ENCODE assay signal across 1 cellular context in the genomic region with DNA sequence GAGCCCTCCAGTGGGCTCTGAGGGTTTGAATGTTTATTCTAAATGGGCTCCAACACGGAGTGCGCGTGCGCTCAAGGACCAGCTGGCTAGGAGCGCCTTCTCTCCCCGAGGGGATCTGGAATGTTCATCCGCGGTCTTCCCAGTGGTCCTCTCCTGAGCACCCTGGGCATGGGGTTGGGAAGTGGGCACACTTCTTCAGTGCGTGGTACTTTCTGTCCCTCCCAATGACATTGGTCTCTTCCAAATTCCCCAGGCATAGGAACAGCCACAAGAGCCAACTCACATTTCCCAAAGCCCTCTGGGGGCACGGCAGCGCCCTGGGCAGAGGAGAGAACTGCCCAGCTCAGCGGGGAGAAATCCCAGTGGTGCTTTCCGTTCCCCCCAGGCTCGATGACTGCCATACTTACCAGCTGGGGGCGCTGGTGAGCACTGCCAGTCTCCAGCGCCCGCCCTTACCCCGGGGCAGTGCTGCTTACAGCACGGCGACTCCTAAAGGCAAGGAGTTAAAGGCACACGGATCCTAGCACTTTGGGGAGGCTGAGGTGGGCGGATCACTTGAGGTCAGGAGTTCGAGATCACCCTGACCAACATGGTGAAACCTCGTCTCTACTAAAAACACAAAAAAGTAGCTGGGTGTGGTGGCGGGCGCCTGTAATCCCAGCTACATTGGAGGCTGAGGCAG.
TF ChIP-seq lines count a peak whose summit lies in the region.

No MANE protein-coding gene starts in this region.

TF ChIP-seq in K562, 482 proteins besides CTCF, POLR2A, EP300 and RAD21 (continued from another document and continues in another):
- TF ChIP-seq, protein P1, sequence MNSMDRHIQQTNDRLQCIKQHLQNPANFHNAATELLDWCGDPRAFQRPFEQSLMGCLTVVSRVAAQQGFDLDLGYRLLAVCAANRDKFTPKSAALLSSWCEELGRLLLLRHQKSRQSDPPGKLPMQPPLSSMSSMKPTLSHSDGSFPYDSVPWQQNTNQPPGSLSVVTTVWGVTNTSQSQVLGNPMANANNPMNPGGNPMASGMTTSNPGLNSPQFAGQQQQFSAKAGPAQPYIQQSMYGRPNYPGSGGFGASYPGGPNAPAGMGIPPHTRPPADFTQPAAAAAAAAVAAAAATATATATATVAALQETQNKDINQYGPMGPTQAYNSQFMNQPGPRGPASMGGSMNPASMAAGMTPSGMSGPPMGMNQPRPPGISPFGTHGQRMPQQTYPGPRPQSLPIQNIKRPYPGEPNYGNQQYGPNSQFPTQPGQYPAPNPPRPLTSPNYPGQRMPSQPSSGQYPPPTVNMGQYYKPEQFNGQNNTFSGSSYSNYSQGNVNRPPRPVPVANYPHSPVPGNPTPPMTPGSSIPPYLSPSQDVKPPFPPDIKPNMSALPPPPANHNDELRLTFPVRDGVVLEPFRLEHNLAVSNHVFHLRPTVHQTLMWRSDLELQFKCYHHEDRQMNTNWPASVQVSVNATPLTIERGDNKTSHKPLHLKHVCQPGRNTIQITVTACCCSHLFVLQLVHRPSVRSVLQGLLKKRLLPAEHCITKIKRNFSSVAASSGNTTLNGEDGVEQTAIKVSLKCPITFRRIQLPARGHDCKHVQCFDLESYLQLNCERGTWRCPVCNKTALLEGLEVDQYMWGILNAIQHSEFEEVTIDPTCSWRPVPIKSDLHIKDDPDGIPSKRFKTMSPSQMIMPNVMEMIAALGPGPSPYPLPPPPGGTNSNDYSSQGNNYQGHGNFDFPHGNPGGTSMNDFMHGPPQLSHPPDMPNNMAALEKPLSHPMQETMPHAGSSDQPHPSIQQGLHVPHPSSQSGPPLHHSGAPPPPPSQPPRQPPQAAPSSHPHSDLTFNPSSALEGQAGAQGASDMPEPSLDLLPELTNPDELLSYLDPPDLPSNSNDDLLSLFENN (IDR thresholded peaks at IDR 0.05; ENCODE audit: low read depth in 2 of 2, low read length in 2 of 2) = no peak
- TF ChIP-seq SREBF1 (IDR thresholded peaks at IDR 0.05; ENCODE audit: borderline replicate concordance, low read depth, low read length) (no peak), NR2F6 (CRISPR knock-in tag; IDR thresholded peaks at IDR 0.05) (no peak), HDAC8 (tag; IDR thresholded peaks at IDR 0.05) (no peak), ZNF57 (CRISPR knock-in tag; IDR thresholded peaks at IDR 0.05) (no peak), ZNF780A (CRISPR knock-in tag; IDR thresholded peaks at IDR 0.05) (no peak), NELFE (IDR thresholded peaks at IDR 0.05; ENCODE audit: insufficient read depth, insufficient read length) (no peak), TAF15 (IDR thresholded peaks at IDR 0.05; ENCODE audit: low read depth, low read length) (no peak), SMC3 (conservative IDR thresholded peaks at IDR 0.05; ENCODE audit: insufficient read depth, low read depth, low read length) (peak; percentile 52; the same call in 1 of the 2 replicates), SAFB2 (IDR thresholded peaks at IDR 0.05; ENCODE audit: borderline replicate concordance, low read depth, low read length, severe bottlenecking) (no peak), CBX2 (IDR thresholded peaks at IDR 0.05; ENCODE audit: insufficient read depth, low read length, poor library complexity, severe bottlenecking) (no peak), U2AF2 (optimal IDR thresholded peaks at IDR 0.05; ENCODE audit: low read depth, low read length) (no peak), NR1H2 (CRISPR knock-in tag; IDR thresholded peaks at IDR 0.05) (no peak), NR3C1 (CRISPR knock-in tag; IDR thresholded peaks at IDR 0.05) (no peak), DMBX1 (CRISPR knock-in tag; IDR thresholded peaks at IDR 0.05; ENCODE audit: borderline replicate concordance) (no peak), NR2C2 (CRISPR knock-in tag; IDR thresholded peaks at IDR 0.05) (no peak), NR2C2 (tag; IDR thresholded peaks at IDR 0.05) (peak; percentile 7; the same call in 1 of the 2 replicates), BRCA1 (IDR thresholded peaks at IDR 0.05) (no peak), BRCA1 (CRISPR knock-in tag; IDR thresholded peaks at IDR 0.05) (no peak), ATF7 (IDR thresholded peaks at IDR 0.05) (0 out of 2 replicates have a peak, but pooled peaks have one; percentile 17), ZNF696 (CRISPR knock-in tag; conservative IDR thresholded peaks at IDR 0.05) (no peak), PTRF (tag; IDR thresholded peaks at IDR 0.05) (no peak), ESRRB (CRISPR knock-in tag; IDR thresholded peaks at IDR 0.05; ENCODE audit: borderline replicate concordance) (no peak), MAZ (CRISPR knock-in tag; conservative IDR thresholded peaks at IDR 0.05 in 1 of 2, IDR thresholded peaks at IDR 0.05 in 1 of 2) (peak in 1 of 2 experiments; percentile 80; a peak in 3 of 4 replicates), RBM14 (IDR thresholded peaks at IDR 0.05; ENCODE audit: borderline replicate concordance, insufficient read depth, low read depth, low read length) (no peak), TSC22D4 (tag; IDR thresholded peaks at IDR 0.05) (no peak), POU5F1 (IDR thresholded peaks at IDR 0.05; ENCODE audit: borderline replicate concordance, low read depth, low read length, partially characterized antibody) (no peak), ZC3H4 (CRISPR knock-in tag; IDR thresholded peaks at IDR 0.05; ENCODE audit: borderline replicate concordance) (no peak), CREM (IDR thresholded peaks at IDR 0.05; ENCODE audit: low read depth) (peak; percentile 50), GATA2 (CRISPR knock-in tag; IDR thresholded peaks at IDR 0.05) (no peak), XRCC5 (IDR thresholded peaks at IDR 0.05; ENCODE audit: low read depth, low read length) (peak; percentile 92)
- TF ChIP-seq, protein P2, sequence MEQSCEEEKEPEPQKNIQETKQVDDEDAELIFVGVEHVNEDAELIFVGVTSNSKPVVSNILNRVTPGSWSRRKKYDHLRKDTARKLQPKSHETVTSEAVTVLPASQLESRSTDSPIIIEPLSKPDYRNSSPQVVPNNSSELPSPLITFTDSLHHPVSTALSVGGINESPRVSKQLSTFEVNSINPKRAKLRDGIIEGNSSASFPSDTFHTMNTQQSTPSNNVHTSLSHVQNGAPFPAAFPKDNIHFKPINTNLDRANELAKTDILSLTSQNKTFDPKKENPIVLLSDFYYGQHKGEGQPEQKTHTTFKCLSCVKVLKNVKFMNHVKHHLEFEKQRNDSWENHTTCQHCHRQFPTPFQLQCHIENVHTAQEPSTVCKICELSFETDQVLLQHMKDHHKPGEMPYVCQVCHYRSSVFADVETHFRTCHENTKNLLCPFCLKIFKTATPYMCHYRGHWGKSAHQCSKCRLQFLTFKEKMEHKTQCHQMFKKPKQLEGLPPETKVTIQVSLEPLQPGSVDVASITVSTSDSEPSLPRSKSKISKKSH (CRISPR knock-in tag; IDR thresholded peaks at IDR 0.05) = no peak
- TF ChIP-seq, protein P3, sequence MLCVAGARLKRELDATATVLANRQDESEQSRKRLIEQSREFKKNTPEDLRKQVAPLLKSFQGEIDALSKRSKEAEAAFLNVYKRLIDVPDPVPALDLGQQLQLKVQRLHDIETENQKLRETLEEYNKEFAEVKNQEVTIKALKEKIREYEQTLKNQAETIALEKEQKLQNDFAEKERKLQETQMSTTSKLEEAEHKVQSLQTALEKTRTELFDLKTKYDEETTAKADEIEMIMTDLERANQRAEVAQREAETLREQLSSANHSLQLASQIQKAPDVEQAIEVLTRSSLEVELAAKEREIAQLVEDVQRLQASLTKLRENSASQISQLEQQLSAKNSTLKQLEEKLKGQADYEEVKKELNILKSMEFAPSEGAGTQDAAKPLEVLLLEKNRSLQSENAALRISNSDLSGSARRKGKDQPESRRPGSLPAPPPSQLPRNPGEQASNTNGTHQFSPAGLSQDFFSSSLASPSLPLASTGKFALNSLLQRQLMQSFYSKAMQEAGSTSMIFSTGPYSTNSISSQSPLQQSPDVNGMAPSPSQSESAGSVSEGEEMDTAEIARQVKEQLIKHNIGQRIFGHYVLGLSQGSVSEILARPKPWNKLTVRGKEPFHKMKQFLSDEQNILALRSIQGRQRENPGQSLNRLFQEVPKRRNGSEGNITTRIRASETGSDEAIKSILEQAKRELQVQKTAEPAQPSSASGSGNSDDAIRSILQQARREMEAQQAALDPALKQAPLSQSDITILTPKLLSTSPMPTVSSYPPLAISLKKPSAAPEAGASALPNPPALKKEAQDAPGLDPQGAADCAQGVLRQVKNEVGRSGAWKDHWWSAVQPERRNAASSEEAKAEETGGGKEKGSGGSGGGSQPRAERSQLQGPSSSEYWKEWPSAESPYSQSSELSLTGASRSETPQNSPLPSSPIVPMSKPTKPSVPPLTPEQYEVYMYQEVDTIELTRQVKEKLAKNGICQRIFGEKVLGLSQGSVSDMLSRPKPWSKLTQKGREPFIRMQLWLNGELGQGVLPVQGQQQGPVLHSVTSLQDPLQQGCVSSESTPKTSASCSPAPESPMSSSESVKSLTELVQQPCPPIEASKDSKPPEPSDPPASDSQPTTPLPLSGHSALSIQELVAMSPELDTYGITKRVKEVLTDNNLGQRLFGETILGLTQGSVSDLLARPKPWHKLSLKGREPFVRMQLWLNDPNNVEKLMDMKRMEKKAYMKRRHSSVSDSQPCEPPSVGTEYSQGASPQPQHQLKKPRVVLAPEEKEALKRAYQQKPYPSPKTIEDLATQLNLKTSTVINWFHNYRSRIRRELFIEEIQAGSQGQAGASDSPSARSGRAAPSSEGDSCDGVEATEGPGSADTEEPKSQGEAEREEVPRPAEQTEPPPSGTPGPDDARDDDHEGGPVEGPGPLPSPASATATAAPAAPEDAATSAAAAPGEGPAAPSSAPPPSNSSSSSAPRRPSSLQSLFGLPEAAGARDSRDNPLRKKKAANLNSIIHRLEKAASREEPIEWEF (CRISPR knock-in tag; IDR thresholded peaks at IDR 0.05) = no peak
- TF ChIP-seq, protein P4, sequence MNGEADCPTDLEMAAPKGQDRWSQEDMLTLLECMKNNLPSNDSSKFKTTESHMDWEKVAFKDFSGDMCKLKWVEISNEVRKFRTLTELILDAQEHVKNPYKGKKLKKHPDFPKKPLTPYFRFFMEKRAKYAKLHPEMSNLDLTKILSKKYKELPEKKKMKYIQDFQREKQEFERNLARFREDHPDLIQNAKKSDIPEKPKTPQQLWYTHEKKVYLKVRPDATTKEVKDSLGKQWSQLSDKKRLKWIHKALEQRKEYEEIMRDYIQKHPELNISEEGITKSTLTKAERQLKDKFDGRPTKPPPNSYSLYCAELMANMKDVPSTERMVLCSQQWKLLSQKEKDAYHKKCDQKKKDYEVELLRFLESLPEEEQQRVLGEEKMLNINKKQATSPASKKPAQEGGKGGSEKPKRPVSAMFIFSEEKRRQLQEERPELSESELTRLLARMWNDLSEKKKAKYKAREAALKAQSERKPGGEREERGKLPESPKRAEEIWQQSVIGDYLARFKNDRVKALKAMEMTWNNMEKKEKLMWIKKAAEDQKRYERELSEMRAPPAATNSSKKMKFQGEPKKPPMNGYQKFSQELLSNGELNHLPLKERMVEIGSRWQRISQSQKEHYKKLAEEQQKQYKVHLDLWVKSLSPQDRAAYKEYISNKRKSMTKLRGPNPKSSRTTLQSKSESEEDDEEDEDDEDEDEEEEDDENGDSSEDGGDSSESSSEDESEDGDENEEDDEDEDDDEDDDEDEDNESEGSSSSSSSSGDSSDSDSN (IDR thresholded peaks at IDR 0.05; ENCODE audit: borderline replicate concordance in 1 of 2, low read depth in 2 of 2, low read length in 2 of 2) = no peak
- TF ChIP-seq, protein P5, sequence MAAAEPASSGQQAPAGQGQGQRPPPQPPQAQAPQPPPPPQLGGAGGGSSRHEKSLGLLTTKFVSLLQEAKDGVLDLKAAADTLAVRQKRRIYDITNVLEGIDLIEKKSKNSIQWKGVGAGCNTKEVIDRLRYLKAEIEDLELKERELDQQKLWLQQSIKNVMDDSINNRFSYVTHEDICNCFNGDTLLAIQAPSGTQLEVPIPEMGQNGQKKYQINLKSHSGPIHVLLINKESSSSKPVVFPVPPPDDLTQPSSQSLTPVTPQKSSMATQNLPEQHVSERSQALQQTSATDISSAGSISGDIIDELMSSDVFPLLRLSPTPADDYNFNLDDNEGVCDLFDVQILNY (CRISPR knock-in tag; IDR thresholded peaks at IDR 0.05) = no peak
- TF ChIP-seq, protein P6, sequence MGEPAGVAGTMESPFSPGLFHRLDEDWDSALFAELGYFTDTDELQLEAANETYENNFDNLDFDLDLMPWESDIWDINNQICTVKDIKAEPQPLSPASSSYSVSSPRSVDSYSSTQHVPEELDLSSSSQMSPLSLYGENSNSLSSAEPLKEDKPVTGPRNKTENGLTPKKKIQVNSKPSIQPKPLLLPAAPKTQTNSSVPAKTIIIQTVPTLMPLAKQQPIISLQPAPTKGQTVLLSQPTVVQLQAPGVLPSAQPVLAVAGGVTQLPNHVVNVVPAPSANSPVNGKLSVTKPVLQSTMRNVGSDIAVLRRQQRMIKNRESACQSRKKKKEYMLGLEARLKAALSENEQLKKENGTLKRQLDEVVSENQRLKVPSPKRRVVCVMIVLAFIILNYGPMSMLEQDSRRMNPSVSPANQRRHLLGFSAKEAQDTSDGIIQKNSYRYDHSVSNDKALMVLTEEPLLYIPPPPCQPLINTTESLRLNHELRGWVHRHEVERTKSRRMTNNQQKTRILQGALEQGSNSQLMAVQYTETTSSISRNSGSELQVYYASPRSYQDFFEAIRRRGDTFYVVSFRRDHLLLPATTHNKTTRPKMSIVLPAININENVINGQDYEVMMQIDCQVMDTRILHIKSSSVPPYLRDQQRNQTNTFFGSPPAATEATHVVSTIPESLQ (CRISPR knock-in tag; IDR thresholded peaks at IDR 0.05) = no peak
- TF ChIP-seq, protein P7, sequence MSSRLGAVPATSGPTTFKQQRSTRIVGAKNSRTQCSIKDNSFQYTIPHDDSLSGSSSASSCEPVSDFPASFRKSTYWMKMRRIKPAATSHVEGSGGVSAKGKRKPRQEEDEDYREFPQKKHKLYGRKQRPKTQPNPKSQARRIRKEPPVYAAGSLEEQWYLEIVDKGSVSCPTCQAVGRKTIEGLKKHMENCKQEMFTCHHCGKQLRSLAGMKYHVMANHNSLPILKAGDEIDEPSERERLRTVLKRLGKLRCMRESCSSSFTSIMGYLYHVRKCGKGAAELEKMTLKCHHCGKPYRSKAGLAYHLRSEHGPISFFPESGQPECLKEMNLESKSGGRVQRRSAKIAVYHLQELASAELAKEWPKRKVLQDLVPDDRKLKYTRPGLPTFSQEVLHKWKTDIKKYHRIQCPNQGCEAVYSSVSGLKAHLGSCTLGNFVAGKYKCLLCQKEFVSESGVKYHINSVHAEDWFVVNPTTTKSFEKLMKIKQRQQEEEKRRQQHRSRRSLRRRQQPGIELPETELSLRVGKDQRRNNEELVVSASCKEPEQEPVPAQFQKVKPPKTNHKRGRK (tag; IDR thresholded peaks at IDR 0.05) = no peak
- TF ChIP-seq, protein P8, sequence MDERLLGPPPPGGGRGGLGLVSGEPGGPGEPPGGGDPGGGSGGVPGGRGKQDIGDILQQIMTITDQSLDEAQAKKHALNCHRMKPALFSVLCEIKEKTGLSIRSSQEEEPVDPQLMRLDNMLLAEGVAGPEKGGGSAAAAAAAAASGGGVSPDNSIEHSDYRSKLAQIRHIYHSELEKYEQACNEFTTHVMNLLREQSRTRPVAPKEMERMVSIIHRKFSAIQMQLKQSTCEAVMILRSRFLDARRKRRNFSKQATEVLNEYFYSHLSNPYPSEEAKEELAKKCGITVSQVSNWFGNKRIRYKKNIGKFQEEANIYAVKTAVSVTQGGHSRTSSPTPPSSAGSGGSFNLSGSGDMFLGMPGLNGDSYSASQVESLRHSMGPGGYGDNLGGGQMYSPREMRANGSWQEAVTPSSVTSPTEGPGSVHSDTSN (CRISPR knock-in tag; IDR thresholded peaks at IDR 0.05; ENCODE audit: low read depth) = no peak
- TF ChIP-seq, protein P8 (tag; conservative IDR thresholded peaks at IDR 0.05; ENCODE audit: low read depth) = no peak
